ENCODE assay signal across 25 cellular contexts in the genomic region with DNA sequence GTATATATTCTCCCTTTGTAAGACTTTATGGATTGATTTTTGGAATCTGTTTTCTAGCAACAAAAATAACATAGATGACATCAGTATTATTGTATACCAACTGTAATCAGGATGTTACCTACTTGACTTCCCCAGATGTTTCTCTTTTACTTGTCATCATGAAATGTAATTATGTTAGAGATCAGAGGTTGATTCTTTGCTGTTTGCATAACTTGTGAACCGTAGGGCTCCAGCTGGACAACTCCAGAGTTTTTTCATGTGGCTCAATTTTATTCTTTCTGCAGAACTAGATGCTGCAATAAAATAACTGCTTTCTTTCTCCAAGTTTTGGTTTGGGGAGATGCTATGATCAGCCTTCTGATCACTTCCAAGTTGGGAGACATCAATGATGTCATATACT.
"Had no signal": no experiment of that assay in that cellular context is flagged by ENCODE, and none has a peak within 500 bp of the region (broad histone marks: within the 10 kb centered on the region; RNA-seq: fewer than 3 reads in every experiment).

No MANE protein-coding gene starts in this region.

- H3K27me3 ChIP-seq: esophagus squamous epithelium, heart right ventricle, neural progenitor cell, right atrium auricular region, stomach, thyroid gland had no signal

- H3K9ac ChIP-seq: neural progenitor cell, parathyroid adenoma had no signal

- H3K9me3 ChIP-seq: esophagus squamous epithelium, heart right ventricle, right atrium auricular region, stomach, thyroid gland had no signal

- H3K4me3 ChIP-seq: coronary artery, esophagus squamous epithelium, heart right ventricle, lung, neural progenitor cell, right atrium auricular region, smooth muscle cell, stomach, thyroid gland had no signal

- H3K27ac ChIP-seq: coronary artery, esophagus squamous epithelium, heart right ventricle, neural progenitor cell, parathyroid adenoma, right atrium auricular region, stomach, thyroid gland had no signal

- H3K4me1 ChIP-seq: neural progenitor cell, parathyroid adenoma, right atrium auricular region, stomach, thyroid gland had no signal

- ATAC-seq: effector memory CD8-positive, alpha-beta T cell; heart right ventricle; left cardiac atrium; left ventricle myocardium superior; naive thymus-derived CD4-positive, alpha-beta T cell; sciatic nerve had no signal

- H3K4me2 ChIP-seq: neural progenitor cell, smooth muscle cell had no signal

- DNase-seq: effector memory CD8-positive, alpha-beta T cell; erythroblast; esophagus squamous epithelium; foreskin melanocyte; glutamatergic neuron; heart right ventricle; hippocampal formation; left cardiac atrium; left ventricle myocardium superior; naive thymus-derived CD4-positive, alpha-beta T cell; stimulated activated CD4-positive, alpha-beta T cell treated with anti-CD3 and anti-CD28 coated beads, Interleukin-12 subunit alpha, Interleukin-12 subunit beta, amount 100 ng/mL, for 4 hours; stimulated activated CD4-positive, alpha-beta T cell treated with anti-CD3 and anti-CD28 coated beads, Interleukin-1b, Interleukin-23, amount 100 ng/mL, for 48 hours; stimulated activated CD4-positive, alpha-beta T cell treated with anti-CD3 and anti-CD28 coated beads, Interleukin-4, amount 100 ng/mL, for 1 hour; stimulated activated CD8-positive, alpha-beta memory T cell treated with anti-CD3 and anti-CD28 coated beads, Interleukin-4, amount 100 ng/mL, for 48 hours; stimulated activated naive CD4-positive, alpha-beta T cell; stomach; thyroid gland; trophoblast cell had no signal

- H3K79me2 ChIP-seq: parathyroid adenoma had no signal

- H2AFZ ChIP-seq: neural progenitor cell, parathyroid adenoma had no signal
